Comparison of ENCODE assay signal across 20 cellular contexts in genomic region chr22:29217827-29218757, GRCh38. TPM values are rescaled to one million over a fixed set of nuclear protein-coding genes. Genes with fewer than 3 reads are reported as not detected.
"Had no signal": no experiment of that assay in that cellular context is flagged by ENCODE, and none has a peak within 500 bp of the region (broad histone marks: within the 10 kb centered on the region; RNA-seq: fewer than 3 reads in every experiment).

No MANE protein-coding gene starts in this region.

- FAIRE-seq: bronchial epithelial cell, keratinocyte had no signal

- H3K4me3 ChIP-seq: ascending aorta, dorsolateral prefrontal cortex, gastrocnemius medialis, left ventricle myocardium inferior, ovary, right lobe of liver, upper lobe of left lung had no signal

- H3K27me3 ChIP-seq: ascending aorta, dorsolateral prefrontal cortex, gastrocnemius medialis, ovary, right lobe of liver, upper lobe of left lung had no signal

- H3K9me3 ChIP-seq: ascending aorta, gastrocnemius medialis, left ventricle myocardium inferior, ovary, right lobe of liver, upper lobe of left lung had no signal

- H3K9me3 Mint-ChIP-seq: activated naive CD8-positive, alpha-beta T cell treated with anti-CD3 and anti-CD28 coated beads, Interleukin-2, amount 50 U/mL, for 24 hours; activated T-helper 17 cell treated with anti-CD3 and anti-CD28 coated beads, Interleukin-2, amount 50 U/mL, for 72 hours; nephron progenitor cell; stimulated activated naive CD8-positive, alpha-beta T cell treated with anti-CD3 and anti-CD28 coated beads, Interleukin-15, amount 100 ng/mL, for 72 hours had no signal

- H3K27ac Mint-ChIP-seq: activated naive CD8-positive, alpha-beta T cell treated with anti-CD3 and anti-CD28 coated beads, Interleukin-2, amount 50 U/mL, for 24 hours; activated T-helper 17 cell treated with anti-CD3 and anti-CD28 coated beads, Interleukin-2, amount 50 U/mL, for 72 hours; nephron progenitor cell; stimulated activated naive CD8-positive, alpha-beta T cell treated with anti-CD3 and anti-CD28 coated beads, Interleukin-15, amount 100 ng/mL, for 72 hours had no signal

- H3K27me3 Mint-ChIP-seq: activated T-helper 17 cell treated with anti-CD3 and anti-CD28 coated beads, Interleukin-2, amount 50 U/mL, for 72 hours; stimulated activated naive CD8-positive, alpha-beta T cell treated with anti-CD3 and anti-CD28 coated beads, Interleukin-15, amount 100 ng/mL, for 72 hours had no signal

- H3K4me1 ChIP-seq: ascending aorta, gastrocnemius medialis, left ventricle myocardium inferior had no signal

- DNase-seq: activated CD4-positive, alpha-beta T cell treated with anti-CD3 and anti-CD28 coated beads, Interleukin-2, amount 50 U/mL, for 48 hours; activated naive CD4-positive, alpha-beta T cell treated with Interleukin-2 at 50 U/mL for 16 hours; activated naive CD8-positive, alpha-beta T cell treated with anti-CD3 and anti-CD28 coated beads, Interleukin-2, amount 50 U/mL, for 24 hours; erythroblast; left ventricle myocardium inferior; nephron progenitor cell; stimulated activated CD4-positive, alpha-beta T cell treated with anti-CD3 and anti-CD28 coated beads, Interleukin-1b, Interleukin-23, amount 100 ng/mL, for 48 hours; stimulated activated naive CD8-positive, alpha-beta T cell treated with anti-CD3 and anti-CD28 coated beads, Interleukin-15, amount 100 ng/mL, for 72 hours had no signal

- ATAC-seq: activated naive CD8-positive, alpha-beta T cell treated with anti-CD3 and anti-CD28 coated beads, Interleukin-2, amount 50 U/mL, for 24 hours; activated T-helper 17 cell treated with anti-CD3 and anti-CD28 coated beads, Interleukin-2, amount 50 U/mL, for 72 hours; stimulated activated naive CD8-positive, alpha-beta T cell treated with anti-CD3 and anti-CD28 coated beads, Interleukin-15, amount 100 ng/mL, for 72 hours had no signal

- H3K4me1 Mint-ChIP-seq: activated naive CD8-positive, alpha-beta T cell treated with anti-CD3 and anti-CD28 coated beads, Interleukin-2, amount 50 U/mL, for 24 hours; activated T-helper 17 cell treated with anti-CD3 and anti-CD28 coated beads, Interleukin-2, amount 50 U/mL, for 72 hours; stimulated activated naive CD8-positive, alpha-beta T cell treated with anti-CD3 and anti-CD28 coated beads, Interleukin-15, amount 100 ng/mL, for 72 hours had no signal

- H3K4me3 Mint-ChIP-seq: activated naive CD8-positive, alpha-beta T cell treated with anti-CD3 and anti-CD28 coated beads, Interleukin-2, amount 50 U/mL, for 24 hours; activated T-helper 17 cell treated with anti-CD3 and anti-CD28 coated beads, Interleukin-2, amount 50 U/mL, for 72 hours; nephron progenitor cell; stimulated activated naive CD8-positive, alpha-beta T cell treated with anti-CD3 and anti-CD28 coated beads, Interleukin-15, amount 100 ng/mL, for 72 hours had no signal

- H3K27ac ChIP-seq: ascending aorta, gastrocnemius medialis, left ventricle myocardium inferior, ovary, right lobe of liver, VCaP had no signal

- H3K36me3 ChIP-seq: ascending aorta, gastrocnemius medialis, left ventricle myocardium inferior, ovary, right lobe of liver, upper lobe of left lung had no signal

RNA-seq across cellular contexts. Expression of gene EMID1, which starts 12.4 kb away (rescaled TPM):
- total RNA-seq: activated T-helper 17 cell treated with anti-CD3 and anti-CD28 coated beads, Interleukin-2, amount 50 U/mL, for 72 hours; bronchial epithelial cell; pulmonary artery endothelial cell; T-helper 1 cell treated with Interleukin-12 subunit alpha and Interleukin-12 subunit beta and Interleukin-4 antibody, amounts not matched to agents 30 ng/mL and 1 ng/mL, for 36 hours had no signal
- polyA plus RNA-seq: keratinocyte had no signal
